Comparison of ENCODE assay signal across 9 cellular contexts in genomic region chr6:1552296-1552761, GRCh38. TPM values are rescaled to one million over a fixed set of nuclear protein-coding genes. Genes with fewer than 3 reads are reported as not detected.
DNase-seq lines count a peak whose midpoint lies in the region; ATAC-seq and TF ChIP-seq lines count a peak whose summit lies in the region.
"Had no signal": no experiment of that assay in that cellular context is flagged by ENCODE, and none has a peak within 500 bp of the region (broad histone marks: within the 10 kb centered on the region; RNA-seq: fewer than 3 reads in every experiment).

No MANE protein-coding gene starts in this region.

- peaks cover 24% of the 10 kb centered on the region for H3K27me3 Mint-ChIP-seq in activated CD4-positive, alpha-beta T cell treated with anti-CD3 and anti-CD28 coated beads, Interleukin-2, amount 10 ng/mL, durations not matched to agents 24 days and 14 days
- peaks cover 32% of the 10 kb centered on the region for H3K27me3 Mint-ChIP-seq in T-helper 2 cell treated with Interferon-gamma antibody and Interleukin-4, amounts not matched to agents 5 μg/mL and 100 μg/mL, for 36 hours (ENCODE audit: low read depth)

- H2AFZ ChIP-seq in smooth muscle cell (ENCODE audit: low read depth) = no peak overlapping the region

- no peak overlapping the region for H3K4me3 ChIP-seq in smooth muscle cell

- H3K36me3 ChIP-seq in smooth muscle cell (ENCODE audit: low read depth) = no peaks in the 10 kb centered on the region

- H3K4me3 Mint-ChIP-seq in activated CD4-positive, alpha-beta T cell treated with anti-CD3 and anti-CD28 coated beads, Interleukin-2, amount 10 ng/mL, durations not matched to agents 24 days and 14 days = no peak overlapping the region
- H3K4me3 Mint-ChIP-seq in T-helper 2 cell treated with Interferon-gamma antibody and Interleukin-4, amounts not matched to agents 5 μg/mL and 100 μg/mL, for 36 hours = no peak overlapping the region
- H3K4me3 Mint-ChIP-seq: CD8-positive, alpha-beta memory T cell had no signal

- H3K27ac ChIP-seq in smooth muscle cell (ENCODE audit: low read depth) = no peak overlapping the region

- 74% methylated on average over 4 of the region's 4 CpGs for WGBS in smooth muscle cell (ENCODE audit: low lambda C conversion rate)

- H3K79me2 ChIP-seq in smooth muscle cell (ENCODE audit: low read depth) = no peaks in the 10 kb centered on the region

- peaks cover 2% of the 10 kb centered on the region for H3K36me3 Mint-ChIP-seq in activated CD4-positive, alpha-beta T cell treated with anti-CD3 and anti-CD28 coated beads, Interleukin-2, amount 10 ng/mL, durations not matched to agents 24 days and 14 days (ENCODE audit: low read depth)
- H3K36me3 Mint-ChIP-seq in T-helper 2 cell treated with Interferon-gamma antibody and Interleukin-4, amounts not matched to agents 5 μg/mL and 100 μg/mL, for 36 hours (ENCODE audit: low read depth) = no peaks in the 10 kb centered on the region
- H3K36me3 Mint-ChIP-seq: CD8-positive, alpha-beta memory T cell had no signal

- intact Hi-C loops in activated CD4-positive, alpha-beta T cell treated with anti-CD3 and anti-CD28 coated beads, Interleukin-2, amount 10 ng/mL, durations not matched to agents 24 days and 14 days (cut with micrococcal nuclease) = no loop called here

- no peaks in the 10 kb centered on the region for H4K20me1 ChIP-seq in smooth muscle cell (ENCODE audit: low read depth)

- peak; percentile 9 for TF ChIP-seq CTCF in smooth muscle cell (IDR thresholded peaks at IDR 0.05; ENCODE audit: borderline replicate concordance, insufficient read depth, poor library complexity, severe bottlenecking)

- no peak overlapping the region for H3K4me2 ChIP-seq in smooth muscle cell

- H3K9ac ChIP-seq in smooth muscle cell (ENCODE audit: low read depth) = no peak overlapping the region

- H3K27ac Mint-ChIP-seq in activated CD4-positive, alpha-beta T cell treated with anti-CD3 and anti-CD28 coated beads, Interleukin-2, amount 10 ng/mL, durations not matched to agents 24 days and 14 days = no peak overlapping the region
- no peak overlapping the region for H3K27ac Mint-ChIP-seq in T-helper 2 cell treated with Interferon-gamma antibody and Interleukin-4, amounts not matched to agents 5 μg/mL and 100 μg/mL, for 36 hours

- H3K9me3 ChIP-seq in smooth muscle cell (replicated peaks; ENCODE audit: low read depth) = no peaks in the 10 kb centered on the region

- no peaks in the 10 kb centered on the region for H3K27me3 ChIP-seq in smooth muscle cell (ENCODE audit: low read depth)

- H3F3A ChIP-seq in smooth muscle cell (ENCODE audit: low read depth) = no peaks in the 10 kb centered on the region

- ATAC-seq in HG03354 (IDR thresholded peaks at IDR 0.05; ENCODE audit: poor library complexity, severe bottlenecking, unreplicated experiment) (no peak), HG02938 (IDR thresholded peaks at IDR 0.05; ENCODE audit: unreplicated experiment) (no peak)

- no peaks in the 10 kb centered on the region for H3K4me1 ChIP-seq in smooth muscle cell (ENCODE audit: low read depth)

- H3K4me1 Mint-ChIP-seq in activated CD4-positive, alpha-beta T cell treated with anti-CD3 and anti-CD28 coated beads, Interleukin-2, amount 10 ng/mL, durations not matched to agents 24 days and 14 days = peaks cover 16% of the 10 kb centered on the region
- H3K4me1 Mint-ChIP-seq in T-helper 2 cell treated with Interferon-gamma antibody and Interleukin-4, amounts not matched to agents 5 μg/mL and 100 μg/mL, for 36 hours (ENCODE audit: low read depth) = peaks cover 8% of the 10 kb centered on the region

- peak; percentile 70 for DNase-seq in activated CD4-positive, alpha-beta T cell treated with anti-CD3 and anti-CD28 coated beads, Interleukin-2, amount 10 ng/mL, durations not matched to agents 24 days and 14 days
- DNase-seq in activated CD4-positive, alpha-beta T cell treated with anti-CD3 and anti-CD28 coated beads for 1 hour = no peak
- DNase-seq in NAMALWA (ENCODE audit: low spot score) (peak; percentile 19), epidermal melanocyte (ENCODE audit: insufficient read length, low spot score) (peak; percentile 43), smooth muscle cell (lab: John Stamatoyannopoulos, UW; ENCODE audit: unreplicated experiment) (no peak)
- no peak for DNase-seq in T-helper 2 cell treated with Interferon-gamma antibody and Interleukin-4, amounts not matched to agents 5 μg/mL and 100 μg/mL, for 36 hours (ENCODE audit: low spot score)

- H3K9me3 Mint-ChIP-seq in activated CD4-positive, alpha-beta T cell treated with anti-CD3 and anti-CD28 coated beads, Interleukin-2, amount 10 ng/mL, durations not matched to agents 24 days and 14 days = no peaks in the 10 kb centered on the region
- H3K9me3 Mint-ChIP-seq in T-helper 2 cell treated with Interferon-gamma antibody and Interleukin-4, amounts not matched to agents 5 μg/mL and 100 μg/mL, for 36 hours = no peaks in the 10 kb centered on the region

RNA-seq across cellular contexts. Expression of gene FOXC1, which starts 57.4 kb away (rescaled TPM):
- total RNA-seq in activated CD4-positive, alpha-beta T cell treated with anti-CD3 and anti-CD28 coated beads, Interleukin-2, amount 10 ng/mL, durations not matched to agents 24 days and 14 days = 0.07 TPM in 2 replicates
- 0.58 and 1.4 TPM in 2 replicates for total RNA-seq in smooth muscle cell
- 0.10 and 0.40 TPM in 2 replicates for polyA plus RNA-seq in smooth muscle cell
- total RNA-seq: CD8-positive, alpha-beta memory T cell had no signal
- polyA plus RNA-seq: CD8-positive, alpha-beta memory T cell had no signal

Comparison
In these comparisons a context has a peak if more than half of its experiments do, and no peak if none do; other contexts are left out.
1. DNase-seq: peak in activated CD4-positive, alpha-beta T cell treated with anti-CD3 and anti-CD28 coated beads, Interleukin-2, amount 10 ng/mL, durations not matched to agents 24 days and 14 days (single experiment), NAMALWA (single experiment) and epidermal melanocyte (single experiment); none in activated CD4-positive, alpha-beta T cell treated with anti-CD3 and anti-CD28 coated beads for 1 hour (single experiment), smooth muscle cell (single experiment) and T-helper 2 cell treated with Interferon-gamma antibody and Interleukin-4, amounts not matched to agents 5 μg/mL and 100 μg/mL, for 36 hours (single experiment).